Comparison of ENCODE assay signal across 22 cellular contexts in the genomic region with DNA sequence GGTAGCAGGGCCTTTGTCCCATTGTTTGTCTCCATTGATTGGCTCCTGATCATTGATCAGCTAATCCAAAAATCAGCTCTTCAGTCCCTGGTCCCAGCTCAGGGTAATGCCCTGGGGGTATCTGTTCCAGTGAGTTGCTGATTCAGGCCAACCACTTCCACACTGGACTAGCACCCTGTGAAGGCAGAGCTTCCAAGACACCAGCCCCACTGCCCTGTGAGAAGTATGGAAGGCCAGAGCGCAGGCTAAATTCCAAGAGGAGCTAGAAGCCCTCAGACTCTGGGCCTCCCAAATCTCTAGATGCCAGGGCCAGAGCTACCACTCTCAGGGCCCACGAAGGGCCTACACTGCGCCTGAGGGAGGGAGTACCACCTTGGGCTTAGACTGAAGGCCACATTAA. TPM values are rescaled to one million over a fixed set of nuclear protein-coding genes. Genes with fewer than 3 reads are reported as not detected.
"Had no signal": no experiment of that assay in that cellular context is flagged by ENCODE, and none has a peak within 500 bp of the region (broad histone marks: within the 10 kb centered on the region; RNA-seq: fewer than 3 reads in every experiment).

No MANE protein-coding gene starts in this region.

- H3K4me2 ChIP-seq: SK-N-SH had no signal

- H3K9me2 ChIP-seq: SK-N-SH had no signal

- DNase-seq: KBM-7, MV-4-11, NCI-H1048, NCI-H1105, NCI-H1417, NCI-H1436 treated with DMSO at 0.1 percent for 48 hours, NCI-H1694, NCI-H187 treated with DMSO at 0.1 percent for 48 hours, NCI-H2029 treated with DMSO at 0.1 percent for 48 hours, NCI-H2171 treated with DMSO at 0.1 percent for 48 hours, NCI-H2227 treated with DMSO at 0.1 percent for 48 hours, NCI-H524, NCI-H526 treated with DMSO at 0.1 percent for 48 hours, NCI-H748 treated with DMSO at 0.1 percent for 48 hours, RPMI8226, SHP77, SK-N-SH had no signal

RNA-seq across cellular contexts. Expression of a gene that starts 10.4 kb away (rescaled TPM):
- total RNA-seq: HT-29, LHCN-M2, MCF 10A, NCI-H460, SK-MEL-5 had no signal
- polyA plus RNA-seq: SK-N-SH had no signal

RNA-seq across cellular contexts. Expression of a gene that starts 38.1 kb away (rescaled TPM):
- total RNA-seq: MCF 10A had no signal
